4 cellular contexts compared by ENCODE assay signal in the genomic region with DNA sequence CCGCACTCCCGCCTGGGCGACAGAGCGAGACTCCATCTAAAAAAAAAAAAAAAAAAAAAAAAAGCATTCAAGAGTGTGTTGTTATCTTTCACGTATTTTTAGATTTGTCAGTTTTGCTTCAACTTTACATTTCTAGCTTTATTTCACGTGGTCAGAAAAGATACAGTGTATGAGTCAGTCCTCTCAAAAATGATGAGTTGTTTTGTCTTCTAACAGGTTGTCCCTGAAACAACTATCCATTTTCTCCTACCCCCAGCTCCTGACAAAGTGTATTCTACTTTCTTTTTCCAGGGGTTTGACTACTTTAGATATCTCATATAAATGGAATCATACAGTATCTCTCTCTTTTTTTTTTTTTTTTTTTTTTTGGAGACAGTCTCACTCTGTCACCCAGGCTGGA.
"Had no signal": no experiment of that assay in that cellular context is flagged by ENCODE, and none has a peak within 500 bp of the region (broad histone marks: within the 10 kb centered on the region; RNA-seq: fewer than 3 reads in every experiment).

No MANE protein-coding gene starts in this region.

- H2AFZ ChIP-seq: GM23338 had no signal

- H3K4me3 ChIP-seq: GM23338 had no signal

- DNase-seq: H9, HCEC 1CT had no signal

- H3K27ac Mint-ChIP-seq: GM23338, H9, IgD-negative memory B cell had no signal

- H3K4me3 Mint-ChIP-seq: GM23338, H9, IgD-negative memory B cell had no signal

- H3K4me1 Mint-ChIP-seq: GM23338 had no signal

- ATAC-seq: GM23338 had no signal

- H3K4me2 ChIP-seq: GM23338 had no signal
